Comparison of ENCODE assay signal across 8 cellular contexts in the genomic region with DNA sequence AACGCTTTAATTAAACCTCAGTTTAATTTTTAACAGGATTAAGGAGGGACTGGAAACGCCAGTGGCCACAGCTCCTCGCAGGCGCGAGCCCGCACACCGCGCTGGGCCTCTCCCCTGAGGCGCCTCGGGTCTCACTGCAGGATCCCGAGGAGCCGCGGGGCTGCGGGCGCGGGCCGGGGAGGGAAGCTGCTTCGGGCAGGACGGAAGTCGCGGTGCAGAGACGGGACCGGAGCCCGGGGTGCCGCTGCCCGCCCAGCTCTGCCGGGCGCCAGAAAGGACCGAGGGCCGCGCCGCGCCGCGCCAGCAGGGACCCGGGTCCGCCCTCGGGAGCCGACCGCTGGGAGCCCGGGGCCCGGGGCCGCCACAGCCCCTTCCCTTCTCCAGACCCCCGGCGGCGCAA. TPM values are rescaled to one million over a fixed set of nuclear protein-coding genes. Genes with fewer than 3 reads are reported as not detected.
A peak's percentile ranks its signal among the peaks of the same experiment; 100 is the strongest.
DNase-seq lines count a peak whose midpoint lies in the region; ATAC-seq and TF ChIP-seq lines count a peak whose summit lies in the region.
"Not testable (repeated sequence)": the region's sequence is repeated elsewhere in the genome, so short reads cannot be mapped to it uniquely, and the experiment has no call there.

No MANE protein-coding gene starts in this region.

- H3K36me3 ChIP-seq in heart right ventricle: not testable (repeated sequence)

- CTCF ChIA-PET in activated CD4-positive, alpha-beta T cell treated with anti-CD3 and anti-CD28 coated beads for 36 hours (lab: Charles Lee): not testable (repeated sequence)

- peaks cover 15% of the 10 kb centered on the region for H3K9me3 Mint-ChIP-seq in activated CD4-positive, alpha-beta T cell treated with anti-CD3 and anti-CD28 coated beads for 36 hours (ENCODE audit: low read depth)
- H3K9me3 Mint-ChIP-seq in stimulated activated effector memory CD8-positive, alpha-beta T cell treated with anti-CD3 and anti-CD28 coated beads, Interleukin-12 subunit alpha, Interleukin-12 subunit beta, amount 100 ng/mL, for 72 hours: not testable (repeated sequence)

- ATAC-seq in GM18502 (IDR thresholded peaks at IDR 0.05; ENCODE audit: poor library complexity, unreplicated experiment) (peak; percentile 55), GM19351 (IDR thresholded peaks at IDR 0.05; ENCODE audit: unreplicated experiment) (peak; percentile 51), GM21723 (IDR thresholded peaks at IDR 0.05; ENCODE audit: unreplicated experiment) (peak; percentile 67), HG02973 (IDR thresholded peaks at IDR 0.05; ENCODE audit: unreplicated experiment) (peak; percentile 51), HG03442 (IDR thresholded peaks at IDR 0.05; ENCODE audit: unreplicated experiment) (peak; percentile 35), heart right ventricle (peak; percentile 48 to 88 (median 77))
- peak; percentile 68 for ATAC-seq in activated CD4-positive, alpha-beta T cell treated with anti-CD3 and anti-CD28 coated beads for 36 hours
- peak; percentile 79 for ATAC-seq in stimulated activated effector memory CD8-positive, alpha-beta T cell treated with anti-CD3 and anti-CD28 coated beads, Interleukin-12 subunit alpha, Interleukin-12 subunit beta, amount 100 ng/mL, for 72 hours

- peaks cover 24% of the 10 kb centered on the region for H3K4me1 Mint-ChIP-seq in activated CD4-positive, alpha-beta T cell treated with anti-CD3 and anti-CD28 coated beads for 36 hours
- H3K4me1 Mint-ChIP-seq in stimulated activated effector memory CD8-positive, alpha-beta T cell treated with anti-CD3 and anti-CD28 coated beads, Interleukin-12 subunit alpha, Interleukin-12 subunit beta, amount 100 ng/mL, for 72 hours: peaks cover 17% of the 10 kb centered on the region

- H3K27ac Mint-ChIP-seq in activated CD4-positive, alpha-beta T cell treated with anti-CD3 and anti-CD28 coated beads for 36 hours; stimulated activated effector memory CD8-positive, alpha-beta T cell treated with anti-CD3 and anti-CD28 coated beads, Interleukin-12 subunit alpha, Interleukin-12 subunit beta, amount 100 ng/mL, for 72 hours: not testable (repeated sequence)

- not testable (repeated sequence) for TF ChIP-seq CTCF in heart right ventricle (IDR thresholded peaks at IDR 0.05)

- H3K27me3 ChIP-seq in heart right ventricle: not testable (repeated sequence)

- H3K36me3 Mint-ChIP-seq in activated CD4-positive, alpha-beta T cell treated with anti-CD3 and anti-CD28 coated beads for 36 hours (ENCODE audit: low read depth): peaks cover 34% of the 10 kb centered on the region
- not testable (repeated sequence) for H3K36me3 Mint-ChIP-seq in stimulated activated effector memory CD8-positive, alpha-beta T cell treated with anti-CD3 and anti-CD28 coated beads, Interleukin-12 subunit alpha, Interleukin-12 subunit beta, amount 100 ng/mL, for 72 hours

- not testable (repeated sequence) for H3K4me3 ChIP-seq in heart right ventricle

- POLR2A ChIA-PET in activated CD4-positive, alpha-beta T cell treated with anti-CD3 and anti-CD28 coated beads for 36 hours (lab: Charles Lee): not testable (repeated sequence)

- H3K27ac ChIP-seq in heart right ventricle: not testable (repeated sequence)

- H3K9me3 ChIP-seq in heart right ventricle: peaks cover 0 to 24% (median 0%) of the 10 kb centered on the region in 11 donors

- not testable (repeated sequence) for H3K27me3 Mint-ChIP-seq in activated CD4-positive, alpha-beta T cell treated with anti-CD3 and anti-CD28 coated beads for 36 hours

- intact Hi-C loops in activated CD4-positive, alpha-beta T cell treated with anti-CD3 and anti-CD28 coated beads for 36 hours (cut with DNase I, micrococcal nuclease): loop anchor here (2.0 to 5.0 kb wide), 2 partner anchors 41 to 161 kb away; a partner anchor contains a TSS
- intact Hi-C loops in heart right ventricle (cut with DNase I): loop anchor here in 3 of 10 donors (5.0 kb wide), 2 partner anchors 39 to 49 kb away; no protein-coding TSS in a partner anchor

- not testable (repeated sequence) for DNase-seq in activated CD4-positive, alpha-beta T cell treated with anti-CD3 and anti-CD28 coated beads for 36 hours; heart right ventricle; stimulated activated effector memory CD8-positive, alpha-beta T cell treated with anti-CD3 and anti-CD28 coated beads, Interleukin-12 subunit alpha, Interleukin-12 subunit beta, amount 100 ng/mL, for 72 hours (ENCODE audit: low spot score in 2 of 2)

- H3K4me3 Mint-ChIP-seq in activated CD4-positive, alpha-beta T cell treated with anti-CD3 and anti-CD28 coated beads for 36 hours; stimulated activated effector memory CD8-positive, alpha-beta T cell treated with anti-CD3 and anti-CD28 coated beads, Interleukin-12 subunit alpha, Interleukin-12 subunit beta, amount 100 ng/mL, for 72 hours: not testable (repeated sequence)

- H3K4me1 ChIP-seq in heart right ventricle: peaks cover 0 to 16% (median 0%) of the 10 kb centered on the region in 9 donors

- WGBS in heart right ventricle, 2 donors: no CpG with 5 or more reads among the region's 46 CpGs

RNA-seq across cellular contexts. Expression of a gene that starts 0.4 kb away (rescaled TPM):
- total RNA-seq in activated CD4-positive, alpha-beta T cell treated with anti-CD3 and anti-CD28 coated beads for 36 hours: 10 to 100 TPM; 13.1 to 17.1 TPM
- total RNA-seq in heart right ventricle: 10 to 100 TPM in 6 of 10 donors, 1 to 10 TPM in 4; 7.7 to 13.5 (median 10.2) TPM
- polyA plus RNA-seq in heart right ventricle: 1 to 10 TPM in 1 of 2 donors, under 1 TPM in 1; 0.51 to 1.0 TPM
